8 cellular contexts compared by ENCODE assay signal in the genomic region with DNA sequence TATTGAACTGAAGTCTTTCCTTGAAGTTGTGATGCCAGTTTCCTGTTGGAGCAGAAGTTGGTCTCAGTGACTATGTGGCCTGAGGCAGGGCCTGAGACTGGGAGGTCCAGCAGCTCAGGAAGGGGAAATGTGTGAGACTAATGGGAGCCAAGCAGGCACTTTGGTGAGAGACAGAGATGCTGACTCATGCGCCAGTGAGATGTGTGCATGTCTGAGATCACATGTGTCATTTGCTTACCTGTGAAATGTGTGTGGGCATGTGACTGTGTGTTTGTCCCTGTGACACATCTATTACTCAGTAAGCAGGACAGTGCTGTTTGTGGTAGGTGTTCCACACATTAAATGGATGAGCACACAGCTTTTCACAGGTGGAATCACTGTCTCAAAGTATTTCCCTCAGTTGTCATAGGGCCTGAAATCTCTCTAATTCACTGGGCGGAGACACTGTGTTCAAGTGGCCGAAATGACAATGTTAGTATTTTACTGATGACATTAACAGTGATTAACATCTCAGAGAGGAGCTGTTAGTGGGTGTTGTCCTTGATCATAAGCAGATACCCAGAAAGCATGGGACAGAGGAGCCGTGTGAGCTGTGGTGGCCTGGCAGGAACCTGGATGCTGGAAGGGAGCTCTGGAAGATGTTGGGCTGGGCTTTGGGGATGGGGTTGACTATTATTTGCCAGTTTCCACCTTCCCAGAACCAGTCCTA. TPM values are rescaled to one million over a fixed set of nuclear protein-coding genes. Genes with fewer than 3 reads are reported as not detected.
A peak's percentile ranks its signal among the peaks of the same experiment; 100 is the strongest.
DNase-seq lines count a peak whose midpoint lies in the region; ATAC-seq, FAIRE-seq and TF ChIP-seq lines count a peak whose summit lies in the region.

No MANE protein-coding gene starts in this region.

- peaks cover 30% of the 10 kb centered on the region for H3K4me1 ChIP-seq in endothelial cell of umbilical vein (ENCODE audit: control insufficient read depth, extremely low read depth, insufficient read depth, low read length)

- H3K27ac ChIP-seq in endothelial cell of umbilical vein (ENCODE audit: insufficient read depth, low read depth, low read length), result peak overlapping the region; percentile 43

- no peaks in the 10 kb centered on the region for H3K9me1 ChIP-seq in endothelial cell of umbilical vein (replicated peaks; ENCODE audit: control insufficient read depth, extremely low read depth, insufficient read depth, low read length)

- no peak for TF ChIP-seq POLR2A in endothelial cell of umbilical vein (IDR thresholded peaks at IDR 0.05; ENCODE audit: low read depth, low read length)

- no peak overlapping the region for H2AFZ ChIP-seq in endothelial cell of umbilical vein (ENCODE audit: low read depth, low read length)

- peak; percentile 70 for DNase-seq in RCC 7860 (ENCODE audit: low spot score)
- peak; percentile 78 for DNase-seq in endothelial cell of umbilical vein (ENCODE audit: low read depth, low spot score)
- DNase-seq in stimulated activated CD4-positive, alpha-beta T cell treated with anti-CD3 and anti-CD28 coated beads, Interleukin-2, amount 100 ng/mL, for 4 hours (ENCODE audit: low read depth), result peak; percentile 38
- no peak for DNase-seq in NCI-H446 (lab: John Stamatoyannopoulos, UW)
- DNase-seq in G401 (ENCODE audit: low spot score), result no peak
- no peak for DNase-seq in NCI-H1092 (lab: John Stamatoyannopoulos, UW)

- ATAC-seq in GM21723 (IDR thresholded peaks at IDR 0.05; ENCODE audit: unreplicated experiment) (peak; percentile 58), GM18502 (IDR thresholded peaks at IDR 0.05; ENCODE audit: poor library complexity, unreplicated experiment) (no peak)

- dilution Hi-C loops in endothelial cell of umbilical vein (cut with MboI; ENCODE audit: extremely low pct_ligation_motif_present, low sequenced_read_pairs), result no loop called here

- peak overlapping the region; percentile 11 for H3K9ac ChIP-seq in endothelial cell of umbilical vein (replicated peaks; ENCODE audit: extremely low read depth, insufficient read depth, low read length)

- FAIRE-seq in RCC 7860 (lab: Jason Lieb, UNC), result no peak
- FAIRE-seq in endothelial cell of umbilical vein (lab: Jason Lieb, UNC), result peak; percentile 99

- intact Hi-C loops in endothelial cell of umbilical vein (cut with micrococcal nuclease), result loop anchor here (2.0 kb wide), 1 partner anchor 14 kb away; a partner anchor contains a TSS

- in situ Hi-C loops in G401 (cut with HindIII; ENCODE audit: low sequenced_read_pairs), result no loop called here

- POLR2A ChIA-PET in endothelial cell of umbilical vein (lab: Charles Lee), result no interaction called here

- CTCF ChIA-PET in endothelial cell of umbilical vein (lab: Charles Lee), result interaction anchor here (0.8 to 2.9 kb wide), 9 partner anchors 9 to 147 kb away, joined by 3 to 21 read pairs (median 5); a partner anchor contains a TSS

- no peak overlapping the region for H3K4me3 ChIP-seq in endothelial cell of umbilical vein (replicated peaks in 1 of 3; ENCODE audit: insufficient read depth in 1 of 3, low read depth in 1 of 3, low read length in 3 of 3)

- no peaks in the 10 kb centered on the region for H3K9me3 ChIP-seq in endothelial cell of umbilical vein (replicated peaks; ENCODE audit: control insufficient read depth, insufficient read depth, low read length)

- BruUV-seq in endothelial cell of umbilical vein (replicated peaks; lab: Mats Ljungman, UMichigan), result no TSS peak

- no peaks in the 10 kb centered on the region for H3K79me2 ChIP-seq in endothelial cell of umbilical vein (ENCODE audit: control insufficient read depth, insufficient read depth, low read length)

- TF ChIP-seq CTCF in endothelial cell of umbilical vein (IDR thresholded peaks at IDR 0.05; ENCODE audit: extremely low read depth in 1 of 2, insufficient read depth in 1 of 2, low read depth in 1 of 2, low read length in 2 of 2), result no peak

- H3K36me3 ChIP-seq in endothelial cell of umbilical vein (ENCODE audit: control insufficient read depth in 2 of 2, extremely low read depth in 1 of 2, insufficient read depth in 2 of 2, low read length in 2 of 2), result no peaks in the 10 kb centered on the region

- H4K20me1 ChIP-seq in endothelial cell of umbilical vein (replicated peaks; ENCODE audit: control insufficient read depth, extremely low read depth, insufficient read depth, low read length), result no peaks in the 10 kb centered on the region

- H3K27me3 ChIP-seq in endothelial cell of umbilical vein (ENCODE audit: control insufficient read depth in 2 of 2, insufficient read depth in 2 of 2, low read length in 2 of 2), result no peaks in the 10 kb centered on the region

- H3K4me2 ChIP-seq in endothelial cell of umbilical vein (ENCODE audit: insufficient read depth, low read length), result peak overlapping the region; percentile 13

TF ChIP-seq in endothelial cell of umbilical vein, 7 proteins besides CTCF, POLR2A, EP300 and RAD21:
- peak; percentile 42 for TF ChIP-seq JUN (IDR thresholded peaks at IDR 0.05; ENCODE audit: borderline replicate concordance, insufficient read depth, insufficient read length, low read depth)
- TF ChIP-seq POLR2AphosphoS5 (IDR thresholded peaks at IDR 0.05; ENCODE audit: insufficient read depth, low read depth, low read length), result peak; percentile 34
- peak; percentile 86 for TF ChIP-seq FOS (IDR thresholded peaks at IDR 0.05; ENCODE audit: borderline replicate concordance, insufficient read depth, low read length)
- no peak for TF ChIP-seq EZH2 (IDR thresholded peaks at IDR 0.05; ENCODE audit: borderline replicate concordance, low read depth, low read length, severe bottlenecking)

RNA-seq across cellular contexts. Expression of a gene that starts 7.4 kb away (rescaled TPM):
- total RNA-seq in endothelial cell of umbilical vein, result 25.6 and 28.7 TPM in 2 replicates
- 14.4 and 16.4 TPM in 2 replicates for polyA plus RNA-seq in endothelial cell of umbilical vein
- 24.6 and 25.9 TPM in 2 replicates for polyA plus RNA-seq in endothelial cell of umbilical vein (2011; cell fraction: cytosol; rRNA removed)
- polyA plus RNA-seq in endothelial cell of umbilical vein (2011; cell fraction: nucleus; rRNA removed), result 113 and 131 TPM in 2 replicates
- 32.5 and 38.4 TPM in 2 replicates for polyA plus RNA-seq in endothelial cell of umbilical vein (2012)
- 8.4 and 14.5 TPM in 2 replicates for polyA minus RNA-seq in endothelial cell of umbilical vein
- polyA minus RNA-seq in endothelial cell of umbilical vein (2011; cell fraction: cytosol; rRNA and poly(A)+ RNA removed), result 0.51 TPM
- polyA minus RNA-seq in endothelial cell of umbilical vein (2011; cell fraction: nucleus; rRNA and poly(A)+ RNA removed), result 5.2 and 9.5 TPM in 2 replicates
- total RNA-seq in G401 (2014; rRNA removed; shearing (Covaris generic)), result 0.07 and 0.86 TPM in 2 replicates

RNA-seq across cellular contexts. Expression of a gene that starts 13.2 kb away (rescaled TPM):
- 0.69 TPM in 1 of 2 replicates, not detected in the other for total RNA-seq in endothelial cell of umbilical vein
- 0.21 TPM in 2 replicates for polyA plus RNA-seq in endothelial cell of umbilical vein
- polyA plus RNA-seq in endothelial cell of umbilical vein (2011; cell fraction: cytosol; rRNA removed), result 0.13 and 0.14 TPM in 2 replicates
- polyA plus RNA-seq in endothelial cell of umbilical vein (2011; cell fraction: nucleus; rRNA removed), result 0.84 and 0.94 TPM in 2 replicates
- polyA plus RNA-seq in endothelial cell of umbilical vein (2012), result 0.12 and 0.62 TPM in 2 replicates
- polyA minus RNA-seq in endothelial cell of umbilical vein, result not detected in 2 replicates
- not detected for polyA minus RNA-seq in endothelial cell of umbilical vein (2011; cell fraction: cytosol; rRNA and poly(A)+ RNA removed)
- 0.29 TPM in 1 of 2 replicates, not detected in the other for polyA minus RNA-seq in endothelial cell of umbilical vein (2011; cell fraction: nucleus; rRNA and poly(A)+ RNA removed)
- total RNA-seq in G401 (2014; rRNA removed; shearing (Covaris generic)), result 2.1 and 2.4 TPM in 2 replicates

RNA-seq across cellular contexts. Expression of a gene that starts 16.0 kb away (rescaled TPM):
- total RNA-seq in endothelial cell of umbilical vein, result 27.2 and 37.4 TPM in 2 replicates
- 41.6 and 42.1 TPM in 2 replicates for polyA plus RNA-seq in endothelial cell of umbilical vein
- 33.6 and 34.1 TPM in 2 replicates for polyA plus RNA-seq in endothelial cell of umbilical vein (2011; cell fraction: cytosol; rRNA removed)
- polyA plus RNA-seq in endothelial cell of umbilical vein (2011; cell fraction: nucleus; rRNA removed), result 14.6 and 19.0 TPM in 2 replicates
- polyA plus RNA-seq in endothelial cell of umbilical vein (2012), result 28.0 and 31.9 TPM in 2 replicates
- polyA minus RNA-seq in endothelial cell of umbilical vein, result 9.0 and 9.8 TPM in 2 replicates
- polyA minus RNA-seq in endothelial cell of umbilical vein (2011; cell fraction: cytosol; rRNA and poly(A)+ RNA removed), result 6.8 TPM
- polyA minus RNA-seq in endothelial cell of umbilical vein (2011; cell fraction: nucleus; rRNA and poly(A)+ RNA removed), result 1.9 and 4.5 TPM in 2 replicates
- 32.3 and 55.8 TPM in 2 replicates for total RNA-seq in G401 (2014; rRNA removed; shearing (Covaris generic))

RNA-seq across cellular contexts. Expression of a gene that starts 29.7 kb away (rescaled TPM):
- not detected in 2 replicates for total RNA-seq in endothelial cell of umbilical vein
- polyA plus RNA-seq in endothelial cell of umbilical vein, result not detected in 2 replicates
- polyA plus RNA-seq in endothelial cell of umbilical vein (2011; cell fraction: cytosol; rRNA removed), result not detected in 2 replicates
- not detected in 2 replicates for polyA plus RNA-seq in endothelial cell of umbilical vein (2011; cell fraction: nucleus; rRNA removed)
- polyA plus RNA-seq in endothelial cell of umbilical vein (2012), result not detected in 2 replicates
- polyA minus RNA-seq in endothelial cell of umbilical vein, result not detected in 2 replicates
- not detected for polyA minus RNA-seq in endothelial cell of umbilical vein (2011; cell fraction: cytosol; rRNA and poly(A)+ RNA removed)
- polyA minus RNA-seq in endothelial cell of umbilical vein (2011; cell fraction: nucleus; rRNA and poly(A)+ RNA removed), result not detected in 2 replicates
- total RNA-seq in G401 (2014; rRNA removed; shearing (Covaris generic)), result not detected in 2 replicates

RNA-seq across cellular contexts. Expression of a gene that starts 30.2 kb away (rescaled TPM):
- total RNA-seq in endothelial cell of umbilical vein, result 2.5 and 2.9 TPM in 2 replicates
- polyA plus RNA-seq in endothelial cell of umbilical vein, result 3.6 and 3.8 TPM in 2 replicates
- polyA plus RNA-seq in endothelial cell of umbilical vein (2011; cell fraction: cytosol; rRNA removed), result 2.0 and 2.5 TPM in 2 replicates
- 4.0 and 7.9 TPM in 2 replicates for polyA plus RNA-seq in endothelial cell of umbilical vein (2011; cell fraction: nucleus; rRNA removed)
- polyA plus RNA-seq in endothelial cell of umbilical vein (2012), result 3.5 and 6.7 TPM in 2 replicates
- 1.9 and 2.5 TPM in 2 replicates for polyA minus RNA-seq in endothelial cell of umbilical vein
- polyA minus RNA-seq in endothelial cell of umbilical vein (2011; cell fraction: cytosol; rRNA and poly(A)+ RNA removed), result 2.5 TPM
- 1.3 and 1.8 TPM in 2 replicates for polyA minus RNA-seq in endothelial cell of umbilical vein (2011; cell fraction: nucleus; rRNA and poly(A)+ RNA removed)
- total RNA-seq in G401 (2014; rRNA removed; shearing (Covaris generic)), result 1.2 and 2.5 TPM in 2 replicates

Comparison
In these comparisons a context has a peak if more than half of its experiments do, and no peak if none do; other contexts are left out.
1. DNase-seq: peak in RCC 7860 (single experiment), endothelial cell of umbilical vein (single experiment) and stimulated activated CD4-positive, alpha-beta T cell treated with anti-CD3 and anti-CD28 coated beads, Interleukin-2, amount 100 ng/mL, for 4 hours (single experiment); none in NCI-H446 (0 of 2), G401 (single experiment) and NCI-H1092 (single experiment).
2. RNA of a gene that starts 7.4 kb away (total RNA-seq): 25.6 to 28.7 TPM in endothelial cell of umbilical vein; 0.07 to 0.86 TPM in G401; every median in the first group is over 10 times any median in the second.